Comparison of ENCODE assay signal across 8 cellular contexts in genomic region chr16:68356249-68356918, GRCh38. TPM values are rescaled to one million over a fixed set of nuclear protein-coding genes. Genes with fewer than 3 reads are reported as not detected.
DNase-seq lines count a peak whose midpoint lies in the region; ATAC-seq and TF ChIP-seq lines count a peak whose summit lies in the region.

No MANE protein-coding gene starts in this region.

- peak overlapping the region; percentile 32 for H3K4me3 Mint-ChIP-seq in activated B cell treated with CpG ODN at 0.5 μM for 24 hours
- H3K4me3 Mint-ChIP-seq in central memory CD8-positive, alpha-beta T cell, result peak overlapping the region; percentile 75
- no peak overlapping the region for H3K4me3 Mint-ChIP-seq in WTC11

- POLR2A ChIA-PET in activated B cell treated with CpG ODN at 0.5 μM for 24 hours (lab: Charles Lee) (interaction anchor here (0.5 to 1.1 kb wide), 2 partner anchors 12 to 831 kb away, joined by 4 to 7 read pairs; no protein-coding TSS in a partner anchor), WTC11 (lab: Charles Lee) (interaction anchor here (0.6 kb wide), 1 partner anchor 1223 kb away, joined by 3 read pairs; no protein-coding TSS in a partner anchor)

- H3K27me3 Mint-ChIP-seq in activated B cell treated with CpG ODN at 0.5 μM for 24 hours (no peaks in the 10 kb centered on the region), WTC11 (ENCODE audit: low read depth) (no peaks in the 10 kb centered on the region)
- H3K27me3 Mint-ChIP-seq in central memory CD8-positive, alpha-beta T cell, result no peaks in the 10 kb centered on the region

- CTCF ChIA-PET in activated B cell treated with CpG ODN at 0.5 μM for 24 hours (lab: Charles Lee), result interaction anchor here (0.9 to 1.2 kb wide), 3 partner anchors 95 to 154 kb away, joined by 3 to 4 read pairs (median 3); no protein-coding TSS in a partner anchor
- CTCF ChIA-PET in WTC11 (lab: Charles Lee), result interaction anchor here (1.1 to 2.7 kb wide), 8 partner anchors 8 to 95 kb away, joined by 3 to 7 read pairs (median 4); partner anchors contain the start of gene SLC7A6

- peaks cover 17% of the 10 kb centered on the region for H3K4me1 Mint-ChIP-seq in activated B cell treated with CpG ODN at 0.5 μM for 24 hours
- H3K4me1 Mint-ChIP-seq in central memory CD8-positive, alpha-beta T cell, result peaks cover 39% of the 10 kb centered on the region
- no peaks in the 10 kb centered on the region for H3K4me1 Mint-ChIP-seq in WTC11

- ATAC-seq in GM19043 (IDR thresholded peaks at IDR 0.05; ENCODE audit: low read depth, unreplicated experiment) (peak; percentile 82), HG03103 (IDR thresholded peaks at IDR 0.05; ENCODE audit: low read depth, unreplicated experiment) (peak; percentile 73), activated B cell treated with CpG ODN at 0.5 μM for 24 hours (ENCODE audit: low read depth) (peak; percentile 57), sciatic nerve (no peak), WTC11 (no peak)
- peak; percentile 89 for ATAC-seq in central memory CD8-positive, alpha-beta T cell (replicated peaks; ENCODE audit: extremely low read depth, poor library complexity, severe bottlenecking)

- intact Hi-C loops in activated B cell treated with CpG ODN at 0.5 μM for 24 hours (cut with micrococcal nuclease) (no loop called here), sciatic nerve (cut with DNase I) (no loop called here)

- TF ChIP-seq CTCF in activated B cell treated with CpG ODN at 0.5 μM for 24 hours (IDR thresholded peaks at IDR 0.05) (no peak), WTC11 (IDR thresholded peaks at IDR 0.05) (no peak)

- DNase-seq in activated B cell treated with CpG ODN at 0.5 μM for 24 hours (no peak), sciatic nerve (ENCODE audit: low spot score) (no peak), WTC11 (ENCODE audit: low spot score) (no peak), NCI-H2107 treated with DMSO at 0.1 percent for 48 hours (lab: John Stamatoyannopoulos, UW; ENCODE audit: unreplicated experiment) (no peak)
- DNase-seq in central memory CD8-positive, alpha-beta T cell (ENCODE audit: low spot score in 2 of 2), result peak; percentile 47 to 63
- DNase-seq in stimulated activated CD8-positive, alpha-beta memory T cell treated with anti-CD3 and anti-CD28 coated beads, Interleukin-7, amount 100 ng/mL, for 1 hour (ENCODE audit: low read depth in 2 of 2), result peak; percentile 31 to 32

- H3K27ac Mint-ChIP-seq in activated B cell treated with CpG ODN at 0.5 μM for 24 hours, result no peak overlapping the region
- peak overlapping the region; percentile 78 for H3K27ac Mint-ChIP-seq in central memory CD8-positive, alpha-beta T cell (ENCODE audit: low read depth)
- no peak overlapping the region for H3K27ac Mint-ChIP-seq in WTC11

- H3K36me3 Mint-ChIP-seq in activated B cell treated with CpG ODN at 0.5 μM for 24 hours (ENCODE audit: low read depth) (peaks cover 61% of the 10 kb centered on the region), WTC11 (peaks cover 3% of the 10 kb centered on the region)
- H3K36me3 Mint-ChIP-seq in central memory CD8-positive, alpha-beta T cell (ENCODE audit: insufficient read depth), result peaks cover 21% of the 10 kb centered on the region

- no peaks in the 10 kb centered on the region for H3K9me3 Mint-ChIP-seq in activated B cell treated with CpG ODN at 0.5 μM for 24 hours
- no peaks in the 10 kb centered on the region for H3K9me3 Mint-ChIP-seq in central memory CD8-positive, alpha-beta T cell
- H3K9me3 Mint-ChIP-seq in WTC11, result no peaks in the 10 kb centered on the region

TF ChIP-seq in WTC11, 78 proteins besides CTCF, POLR2A, EP300 and RAD21:
- no peak for TF ChIP-seq ZBTB21 (CRISPR knock-in tag; IDR thresholded peaks at IDR 0.05; ENCODE audit: borderline replicate concordance)
- TF ChIP-seq CBFB (CRISPR knock-in tag; IDR thresholded peaks at IDR 0.05; ENCODE audit: low read depth), result no peak
- no peak for TF ChIP-seq JUN (CRISPR knock-in tag; IDR thresholded peaks at IDR 0.05)
- no peak for TF ChIP-seq TCF7 (CRISPR knock-in tag; IDR thresholded peaks at IDR 0.05; ENCODE audit: low read depth)
- TF ChIP-seq IRF1 (CRISPR knock-in tag; IDR thresholded peaks at IDR 0.05), result no peak
- TF ChIP-seq E2F4 (CRISPR knock-in tag; IDR thresholded peaks at IDR 0.05; ENCODE audit: borderline replicate concordance, low read depth), result no peak
- no peak for TF ChIP-seq GRHL2 (CRISPR knock-in tag; IDR thresholded peaks at IDR 0.05; ENCODE audit: insufficient replicate concordance, severe bottlenecking)
- no peak for TF ChIP-seq MAX (CRISPR knock-in tag; IDR thresholded peaks at IDR 0.05)
- no peak for TF ChIP-seq HMGA2 (CRISPR knock-in tag; IDR thresholded peaks at IDR 0.05)
- no peak for TF ChIP-seq FOXJ3 (CRISPR knock-in tag; IDR thresholded peaks at IDR 0.05; ENCODE audit: borderline replicate concordance)
- no peak for TF ChIP-seq ATF3 (CRISPR knock-in tag; conservative IDR thresholded peaks at IDR 0.05)
- TF ChIP-seq E2F5 (CRISPR knock-in tag; IDR thresholded peaks at IDR 0.05), result no peak

RNA-seq across cellular contexts. Expression of gene PRMT7, which starts 45.6 kb away (rescaled TPM):
- total RNA-seq in activated B cell treated with CpG ODN at 0.5 μM for 24 hours, result 41.8 and 50.3 TPM in 2 replicates
- 58.9 TPM for total RNA-seq in sciatic nerve
- total RNA-seq in WTC11 (2021), result 50.3 to 59.3 TPM (median 52.5 TPM) in 3 replicates

RNA-seq across cellular contexts. Expression of gene SLC7A6OS, which starts 45.6 kb away (rescaled TPM):
- total RNA-seq in activated B cell treated with CpG ODN at 0.5 μM for 24 hours, result 34.8 and 42.0 TPM in 2 replicates
- total RNA-seq in sciatic nerve, result 22.9 TPM
- 20.5 to 22.6 TPM (median 20.7 TPM) in 3 replicates for total RNA-seq in WTC11 (2021)

Comparison
In these comparisons a context has a peak if more than half of its experiments do, and no peak if none do; other contexts are left out.
1. ATAC-seq: peak in GM19043 (single experiment), HG03103 (single experiment), activated B cell treated with CpG ODN at 0.5 μM for 24 hours (single experiment) and central memory CD8-positive, alpha-beta T cell (single experiment); none in sciatic nerve (single experiment) and WTC11 (single experiment).
2. DNase-seq: peak in central memory CD8-positive, alpha-beta T cell (2 of 2) and stimulated activated CD8-positive, alpha-beta memory T cell treated with anti-CD3 and anti-CD28 coated beads, Interleukin-7, amount 100 ng/mL, for 1 hour (2 of 2); none in activated B cell treated with CpG ODN at 0.5 μM for 24 hours (single experiment), sciatic nerve (single experiment), WTC11 (single experiment) and NCI-H2107 treated with DMSO at 0.1 percent for 48 hours (single experiment).